19 cellular contexts compared by ENCODE assay signal in genomic region chr18:36399055-36399454, GRCh38.
"Had no signal": no experiment of that assay in that cellular context is flagged by ENCODE, and none has a peak within 500 bp of the region (broad histone marks: within the 10 kb centered on the region; RNA-seq: fewer than 3 reads in every experiment).

No MANE protein-coding gene starts in this region.

- H3K9ac ChIP-seq: parathyroid adenoma had no signal

- H3K27me3 ChIP-seq: left lung, sigmoid colon, stomach, transverse colon had no signal

- H3K9me3 ChIP-seq: prostate gland had no signal

- H2AFZ ChIP-seq: parathyroid adenoma had no signal

- H3K79me2 ChIP-seq: parathyroid adenoma had no signal

- DNase-seq: cerebellar nuclear complex; dermis blood vessel endothelial cell; islet precursor cell; left lung; mesendoderm; naive thymus-derived CD4-positive, alpha-beta T cell; nephron progenitor cell; sigmoid colon; stimulated activated CD4-positive, alpha-beta T cell treated with anti-CD3 and anti-CD28 coated beads, Interleukin-2, amount 100 ng/mL, for 24 hours; stimulated activated CD4-positive, alpha-beta T cell treated with anti-CD3 and anti-CD28 coated beads, Interleukin-4, amount 100 ng/mL, for 4 hours; stimulated activated naive CD4-positive, alpha-beta T cell; stomach; substantia nigra; transverse colon had no signal

- ATAC-seq: left lung; naive thymus-derived CD4-positive, alpha-beta T cell had no signal

- H3K36me3 ChIP-seq: left lung, prostate gland, sigmoid colon, stomach, thoracic aorta, transverse colon had no signal

- H3K4me1 ChIP-seq: left lung, prostate gland, sigmoid colon, stomach, transverse colon had no signal

- H3K4me3 ChIP-seq: left lung, lung, prostate gland, sigmoid colon, skin epidermis, stomach, thoracic aorta, transverse colon had no signal

- H3K27ac ChIP-seq: left lung, parathyroid adenoma, prostate gland, sigmoid colon, stomach, transverse colon had no signal
